ENCODE assay signal across 10 cellular contexts in genomic region chr5:137075163-137075970, GRCh38.
DNase-seq lines count a peak whose midpoint lies in the region; ATAC-seq and TF ChIP-seq lines count a peak whose summit lies in the region.
"Had no signal": no experiment of that assay in that cellular context is flagged by ENCODE, and none has a peak within 500 bp of the region (broad histone marks: within the 10 kb centered on the region; RNA-seq: fewer than 3 reads in every experiment).

No MANE protein-coding gene starts in this region.

- H3K27me3 Mint-ChIP-seq in effector memory CD8-positive, alpha-beta T cell = peaks cover 0 to 15% of the 10 kb centered on the region in 2 donors

- no peaks in the 10 kb centered on the region for H3K36me3 Mint-ChIP-seq in effector memory CD8-positive, alpha-beta T cell (ENCODE audit: insufficient read depth)
- H3K36me3 Mint-ChIP-seq: naive thymus-derived CD4-positive, alpha-beta T cell had no signal

- peak; percentile 55 for ATAC-seq in GM19023 (IDR thresholded peaks at IDR 0.05; ENCODE audit: unreplicated experiment)
- ATAC-seq in HG03159 (IDR thresholded peaks at IDR 0.05; ENCODE audit: unreplicated experiment) = peak; percentile 87
- no peak for ATAC-seq in effector memory CD8-positive, alpha-beta T cell (replicated peaks)
- ATAC-seq: naive thymus-derived CD4-positive, alpha-beta T cell had no signal

- no peak overlapping the region for H3K4me3 Mint-ChIP-seq in effector memory CD8-positive, alpha-beta T cell
- H3K4me3 Mint-ChIP-seq: naive thymus-derived CD4-positive, alpha-beta T cell had no signal

- in situ Hi-C loops in Caki2 (cut with HindIII; ENCODE audit: low pct_unique_long_range_greater_than_20kb, low sequenced_read_pairs) = no loop called here
- in situ Hi-C loops in astrocyte of the cerebellum (cut with HindIII; ENCODE audit: low sequenced_read_pairs) = no loop called here

- H3K4me1 Mint-ChIP-seq in effector memory CD8-positive, alpha-beta T cell (ENCODE audit: low read depth in 2 of 2) = no peaks in the 10 kb centered on the region
- H3K4me1 Mint-ChIP-seq: naive thymus-derived CD4-positive, alpha-beta T cell had no signal

- no peak overlapping the region for H3K27ac Mint-ChIP-seq in effector memory CD8-positive, alpha-beta T cell
- H3K27ac Mint-ChIP-seq: naive thymus-derived CD4-positive, alpha-beta T cell had no signal

- DNase-seq in Caki2 (ENCODE audit: low read depth) (peak; percentile 75), NCI-H526 (lab: John Stamatoyannopoulos, UW) (peak; percentile 70 to 90), astrocyte of the cerebellum (ENCODE audit: low read depth) (no peak), kidney tubule cell (ENCODE audit: low spot score) (peak; percentile 89), dedifferentiated amniotic fluid mesenchymal stem cell (ENCODE audit: extremely low spot score) (no peak)
- DNase-seq in effector memory CD8-positive, alpha-beta T cell = no peak

- peak; percentile 70 for TF ChIP-seq CTCF in astrocyte of the cerebellum (IDR thresholded peaks at IDR 0.05; ENCODE audit: low read depth, low read length, missing control alignments)

- H3K9me3 Mint-ChIP-seq in effector memory CD8-positive, alpha-beta T cell = peaks cover 0 to 6% of the 10 kb centered on the region in 2 donors

- no peak overlapping the region for H3K4me3 ChIP-seq in astrocyte of the cerebellum (ENCODE audit: low read depth, low read length)
- H3K4me3 ChIP-seq: SK-N-MC had no signal

Comparison
In these comparisons a context has a peak if more than half of its experiments do, and no peak if none do; other contexts are left out.
1. DNase-seq: peak in Caki2 (single experiment), NCI-H526 (2 of 2) and kidney tubule cell (single experiment); none in astrocyte of the cerebellum (single experiment), dedifferentiated amniotic fluid mesenchymal stem cell (single experiment) and effector memory CD8-positive, alpha-beta T cell (0 of 3).